In the genomic region with DNA sequence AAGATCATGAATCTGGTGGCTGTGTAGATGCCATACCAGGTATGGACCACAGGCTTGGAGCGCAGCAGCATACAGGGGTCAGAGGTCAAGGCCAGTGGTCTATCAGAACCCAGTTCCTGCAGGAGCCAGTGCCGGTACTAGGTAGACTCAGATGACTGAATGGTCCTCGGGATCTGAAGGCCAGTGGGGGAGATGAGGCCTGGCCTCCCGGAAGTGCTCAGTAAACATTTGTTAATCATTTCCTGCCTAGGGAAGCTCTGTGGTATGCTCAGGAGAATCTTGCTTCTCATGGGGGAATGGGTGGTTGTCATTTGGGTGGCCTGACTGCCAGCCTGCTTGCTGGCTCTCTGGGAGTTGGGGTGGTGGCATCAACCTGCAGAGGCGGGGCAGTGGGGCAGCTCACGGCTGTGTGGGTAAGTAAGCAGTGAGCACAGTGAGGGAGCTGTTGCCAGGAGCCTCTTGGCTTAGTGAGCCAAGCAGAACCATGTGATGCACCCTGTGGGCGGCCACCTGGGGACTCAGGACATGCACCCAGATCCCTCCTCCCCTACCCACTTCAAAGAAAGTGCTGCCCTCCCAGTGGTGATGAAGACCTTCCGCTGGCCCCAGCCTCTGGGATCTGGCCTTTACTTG, we compare ENCODE assay signal across 8 cellular contexts. TPM values are rescaled to one million over a fixed set of nuclear protein-coding genes. Genes with fewer than 3 reads are reported as not detected.
A peak's percentile ranks its signal among the peaks of the same experiment; 100 is the strongest.
DNase-seq lines count a peak whose midpoint lies in the region; ATAC-seq and TF ChIP-seq lines count a peak whose summit lies in the region.

No MANE protein-coding gene starts in this region.

- H2AFZ ChIP-seq in fibroblast of lung (ENCODE audit: low read length) (no peak overlapping the region), smooth muscle cell (ENCODE audit: low read depth) (no peak overlapping the region)

- WGBS in smooth muscle cell (ENCODE audit: low lambda C conversion rate) = 87% methylated on average over 8 of the region's 8 CpGs

- peak; percentile 57 for ATAC-seq in GM19351 (IDR thresholded peaks at IDR 0.05; ENCODE audit: unreplicated experiment)
- ATAC-seq in HG03469 (IDR thresholded peaks at IDR 0.05; ENCODE audit: unreplicated experiment) = peak; percentile 57
- no peak for ATAC-seq in GM19035 (IDR thresholded peaks at IDR 0.05; ENCODE audit: unreplicated experiment)

- H3K9ac ChIP-seq in fibroblast of lung (ENCODE audit: insufficient read depth, low read length) (no peak overlapping the region), smooth muscle cell (ENCODE audit: low read depth) (no peak overlapping the region)

- H3K27ac ChIP-seq in fibroblast of lung (ENCODE audit: insufficient read depth, low read length) = no peak overlapping the region
- no peak overlapping the region for H3K27ac ChIP-seq in smooth muscle cell (ENCODE audit: low read depth)

- no peaks in the 10 kb centered on the region for H3K36me3 ChIP-seq in fibroblast of lung (ENCODE audit: control insufficient read depth, insufficient read depth, low read length)
- no peaks in the 10 kb centered on the region for H3K36me3 ChIP-seq in smooth muscle cell (ENCODE audit: low read depth)

- H4K20me1 ChIP-seq in fibroblast of lung (ENCODE audit: control insufficient read depth, extremely low read depth, insufficient read depth, low read length) (no peaks in the 10 kb centered on the region), smooth muscle cell (ENCODE audit: low read depth) (no peaks in the 10 kb centered on the region)

- H3K4me3 ChIP-seq in fibroblast of lung (replicated peaks in 1 of 4; ENCODE audit: control extremely low read depth in 1 of 4, insufficient read depth in 1 of 4, low read depth in 3 of 4, low read length in 4 of 4) (no peak overlapping the region), smooth muscle cell (no peak overlapping the region)

- TF ChIP-seq CTCF in fibroblast of lung (conservative IDR thresholded peaks at IDR 0.05 in 1 of 2, IDR thresholded peaks at IDR 0.05 in 1 of 2; ENCODE audit: low read depth in 1 of 2, low read length in 2 of 2) = no peak
- TF ChIP-seq CTCF in smooth muscle cell (IDR thresholded peaks at IDR 0.05; ENCODE audit: borderline replicate concordance, insufficient read depth, poor library complexity, severe bottlenecking) = no peak

- H3K4me1 ChIP-seq in fibroblast of lung (ENCODE audit: control insufficient read depth, extremely low read depth, insufficient read depth, low read length) = peaks cover 11% of the 10 kb centered on the region
- peaks cover 14% of the 10 kb centered on the region for H3K4me1 ChIP-seq in smooth muscle cell (ENCODE audit: low read depth)

- peak overlapping the region; percentile 15 for H3K4me2 ChIP-seq in fibroblast of lung (ENCODE audit: extremely low read depth, insufficient read depth, low read length)
- no peak overlapping the region for H3K4me2 ChIP-seq in smooth muscle cell

- H3K27me3 ChIP-seq in fibroblast of lung (ENCODE audit: control insufficient read depth, insufficient read depth, low read length) (no peaks in the 10 kb centered on the region), smooth muscle cell (ENCODE audit: low read depth) (no peaks in the 10 kb centered on the region)

- peaks cover 10% of the 10 kb centered on the region for H3K79me2 ChIP-seq in fibroblast of lung (ENCODE audit: control insufficient read depth, insufficient read depth, low read length)
- no peaks in the 10 kb centered on the region for H3K79me2 ChIP-seq in smooth muscle cell (ENCODE audit: low read depth)

- DNase-seq in AG08395 (ENCODE audit: low spot score) = peak; percentile 34
- peak; percentile 60 for DNase-seq in UCSD-AML1 (lab: John Stamatoyannopoulos, UW; ENCODE audit: unreplicated experiment)
- peak in 1 of 2 donors; percentile 45 for DNase-seq in fibroblast of lung (ENCODE audit: low read depth in 2 of 2)
- DNase-seq in stimulated activated naive CD4-positive, alpha-beta T cell treated with Interleukin-2 at 50 U/mL for 16 hours (lab: John Stamatoyannopoulos, UW) = peak; percentile 57
- no peak for DNase-seq in smooth muscle cell (lab: John Stamatoyannopoulos, UW; ENCODE audit: unreplicated experiment)

- no peaks in the 10 kb centered on the region for H3F3A ChIP-seq in smooth muscle cell (ENCODE audit: low read depth)

- H3K9me3 ChIP-seq in fibroblast of lung (ENCODE audit: control insufficient read depth, insufficient read depth, low read depth, low read length) (no peaks in the 10 kb centered on the region), smooth muscle cell (replicated peaks; ENCODE audit: low read depth) (no peaks in the 10 kb centered on the region)

RNA-seq across cellular contexts. Expression of gene PTPRJ, which starts 33.0 kb away (rescaled TPM):
- total RNA-seq in fibroblast of lung (3.9 and 5.8 TPM in 2 replicates), smooth muscle cell (2.6 and 6.3 TPM in 2 replicates)
- polyA plus RNA-seq in fibroblast of lung (2.4 and 5.3 TPM in 2 replicates), smooth muscle cell (1.5 and 1.7 TPM in 2 replicates)
- 4.0 and 11.5 TPM in 2 replicates for polyA plus RNA-seq in fibroblast of lung (2012)
- 9.1 and 16.5 TPM in 2 replicates for polyA minus RNA-seq in fibroblast of lung (ENCODE audit: low replicate concordance)
